Comparison of ENCODE assay signal across 20 cellular contexts in the genomic region with DNA sequence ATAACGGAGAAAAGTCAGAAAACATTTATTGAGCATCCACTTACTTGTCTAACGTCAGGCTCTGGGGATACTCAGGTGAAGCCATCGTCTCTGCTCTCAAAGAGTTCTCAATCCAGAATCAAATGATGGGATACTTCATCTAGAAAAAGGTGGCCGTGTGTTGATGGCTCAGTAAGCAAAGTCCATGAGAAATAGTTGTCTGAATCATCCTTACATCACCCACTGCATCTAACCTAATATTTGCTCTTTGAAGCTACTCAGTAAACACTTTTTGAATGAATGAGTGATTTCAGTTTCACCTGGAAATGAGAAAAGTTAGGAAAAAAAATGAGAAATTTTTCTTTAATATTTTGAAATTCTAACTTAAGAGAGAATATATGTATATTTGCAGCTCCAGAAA.
DNase-seq lines count a peak whose midpoint lies in the region; TF ChIP-seq lines count a peak whose summit lies in the region.
"Had no signal": no experiment of that assay in that cellular context is flagged by ENCODE, and none has a peak within 500 bp of the region (broad histone marks: within the 10 kb centered on the region; RNA-seq: fewer than 3 reads in every experiment).

No MANE protein-coding gene starts in this region.

- no peak overlapping the region for H3K4me3 ChIP-seq in epithelial cell of esophagus (ENCODE audit: low read length)
- H3K4me3 ChIP-seq: A549; BLaER1 treated with 17β-estradiol and CSF1 and Interleukin-3, amounts not matched to agents 10 nM and 100 nM; GM23248 had no signal

- DNase-seq in DMS53 treated with DMSO at 0.1 percent for 48 hours (lab: John Stamatoyannopoulos, UW; ENCODE audit: unreplicated experiment) (peak; percentile 90), RKO (ENCODE audit: low spot score) (peak; percentile 17), epithelial cell of esophagus (ENCODE audit: low read depth) (peak; percentile 38), GM19238 (ENCODE audit: insufficient read length, low spot score) (no peak), NCI-H526 (lab: John Stamatoyannopoulos, UW) (no peak), NCI-H82 treated with DMSO at 0.1 percent for 48 hours (lab: John Stamatoyannopoulos, UW; ENCODE audit: unreplicated experiment) (no peak), SKM-1 (lab: John Stamatoyannopoulos, UW; ENCODE audit: unreplicated experiment) (no peak)
- DNase-seq: 8988T; ACHN; AML-193; BE2C; CD4-positive, alpha-beta T cell; CD8-positive, alpha-beta memory T cell; DMS 273 treated with DMSO at 0.1 percent for 48 hours; DND-41; GM23248; H7; HCEC 1CT had no signal

- TF ChIP-seq CTCF in epithelial cell of esophagus (IDR thresholded peaks at IDR 0.05; ENCODE audit: insufficient read depth, low read depth, low read length, missing control alignments), result no peak

Comparison
In these comparisons a context has a peak if more than half of its experiments do, and no peak if none do; other contexts are left out.
1. DNase-seq: peak in DMS53 treated with DMSO at 0.1 percent for 48 hours (single experiment), RKO (single experiment) and epithelial cell of esophagus (single experiment); none in GM19238 (single experiment), NCI-H526 (0 of 2), NCI-H82 treated with DMSO at 0.1 percent for 48 hours (single experiment) and SKM-1 (single experiment).